Comparison of ENCODE assay signal across 1 cellular context in the genomic region with DNA sequence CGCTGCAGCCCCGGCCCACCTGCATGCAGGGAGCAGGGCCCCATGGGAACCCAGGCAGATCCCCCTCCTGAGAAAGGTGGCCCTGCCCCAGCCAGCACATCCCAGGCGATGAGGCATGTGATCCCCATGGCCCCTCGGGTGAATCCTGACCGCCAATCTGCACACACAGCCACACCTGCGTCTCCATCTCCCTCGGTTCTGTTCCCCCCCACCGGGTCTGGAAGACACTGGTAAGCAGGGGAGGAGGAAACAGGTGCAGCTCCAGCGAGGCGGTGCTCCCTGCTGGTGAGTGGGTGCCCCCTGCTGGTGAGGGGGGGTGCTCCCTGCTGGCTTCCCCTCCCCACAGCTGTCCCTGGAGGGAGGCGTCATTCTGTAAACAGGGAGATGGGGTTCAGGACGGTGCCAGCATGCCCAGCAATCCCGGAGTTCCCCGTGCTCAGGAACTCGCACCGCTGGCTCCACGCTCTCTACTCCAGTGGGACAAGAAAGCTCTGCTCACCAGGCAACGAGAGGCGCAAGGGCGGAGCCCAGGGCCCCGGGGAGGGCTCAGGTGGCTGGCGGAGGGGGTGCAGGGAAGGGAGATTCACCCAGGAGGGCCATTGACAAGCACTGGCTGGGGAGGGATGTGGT.
TF ChIP-seq lines count a peak whose summit lies in the region.

No MANE protein-coding gene starts in this region.

TF ChIP-seq in K562, 482 proteins besides CTCF, POLR2A, EP300 and RAD21 (continued from another document and continues in another):
- TF ChIP-seq, protein P1, sequence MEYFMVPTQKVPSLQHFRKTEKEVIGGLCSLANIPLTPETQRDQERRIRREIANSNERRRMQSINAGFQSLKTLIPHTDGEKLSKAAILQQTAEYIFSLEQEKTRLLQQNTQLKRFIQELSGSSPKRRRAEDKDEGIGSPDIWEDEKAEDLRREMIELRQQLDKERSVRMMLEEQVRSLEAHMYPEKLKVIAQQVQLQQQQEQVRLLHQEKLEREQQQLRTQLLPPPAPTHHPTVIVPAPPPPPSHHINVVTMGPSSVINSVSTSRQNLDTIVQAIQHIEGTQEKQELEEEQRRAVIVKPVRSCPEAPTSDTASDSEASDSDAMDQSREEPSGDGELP (CRISPR knock-in tag; IDR thresholded peaks at IDR 0.05; ENCODE audit: borderline replicate concordance), result peak; percentile 95
- TF ChIP-seq STAG1 (CRISPR knock-in tag; IDR thresholded peaks at IDR 0.05; ENCODE audit: borderline replicate concordance), result peak; percentile 96
- TF ChIP-seq TAF15 (IDR thresholded peaks at IDR 0.05; ENCODE audit: low read depth, low read length), result 0 out of 2 replicates have a peak, but pooled peaks have one; percentile 60
- no peak for TF ChIP-seq ZC3H4 (CRISPR knock-in tag; IDR thresholded peaks at IDR 0.05; ENCODE audit: borderline replicate concordance)
- TF ChIP-seq, protein P2, sequence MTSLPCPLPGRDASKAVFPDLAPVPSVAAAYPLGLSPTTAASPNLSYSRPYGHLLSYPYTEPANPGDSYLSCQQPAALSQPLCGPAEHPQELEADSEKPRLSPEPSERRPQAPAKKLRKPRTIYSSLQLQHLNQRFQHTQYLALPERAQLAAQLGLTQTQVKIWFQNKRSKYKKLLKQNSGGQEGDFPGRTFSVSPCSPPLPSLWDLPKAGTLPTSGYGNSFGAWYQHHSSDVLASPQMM (CRISPR knock-in tag; IDR thresholded peaks at IDR 0.05), result no peak
- no peak for TF ChIP-seq BRCA1 (IDR thresholded peaks at IDR 0.05)
- TF ChIP-seq BRCA1 (CRISPR knock-in tag; IDR thresholded peaks at IDR 0.05), result no peak
- peak; percentile 59 to 64; a peak in 2 of 4 replicates for TF ChIP-seq FOXK2 (conservative IDR thresholded peaks at IDR 0.05 in 1 of 2, IDR thresholded peaks at IDR 0.05 in 1 of 2; ENCODE audit: low read depth in 2 of 2)
- no peak for TF ChIP-seq DIDO1 (tag; IDR thresholded peaks at IDR 0.05; ENCODE audit: low read depth)
- TF ChIP-seq, protein P3, sequence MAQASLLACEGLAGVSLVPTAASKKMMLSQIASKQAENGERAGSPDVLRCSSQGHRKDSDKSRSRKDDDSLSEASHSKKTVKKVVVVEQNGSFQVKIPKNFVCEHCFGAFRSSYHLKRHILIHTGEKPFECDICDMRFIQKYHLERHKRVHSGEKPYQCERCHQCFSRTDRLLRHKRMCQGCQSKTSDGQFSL (CRISPR knock-in tag; IDR thresholded peaks at IDR 0.05), result peak; percentile 97
- TF ChIP-seq, protein P3 (tag; IDR thresholded peaks at IDR 0.05), result peak in 1 of 2 experiments; percentile 89; a peak in 2 of 4 replicates
- peak; percentile 42; the same call in 1 of the 2 replicates for TF ChIP-seq KLF16 (IDR thresholded peaks at IDR 0.05)
- TF ChIP-seq PTRF (tag; IDR thresholded peaks at IDR 0.05), result no peak
- no peak for TF ChIP-seq ZNF217 (CRISPR knock-in tag; IDR thresholded peaks at IDR 0.05)
- TF ChIP-seq, protein P4, sequence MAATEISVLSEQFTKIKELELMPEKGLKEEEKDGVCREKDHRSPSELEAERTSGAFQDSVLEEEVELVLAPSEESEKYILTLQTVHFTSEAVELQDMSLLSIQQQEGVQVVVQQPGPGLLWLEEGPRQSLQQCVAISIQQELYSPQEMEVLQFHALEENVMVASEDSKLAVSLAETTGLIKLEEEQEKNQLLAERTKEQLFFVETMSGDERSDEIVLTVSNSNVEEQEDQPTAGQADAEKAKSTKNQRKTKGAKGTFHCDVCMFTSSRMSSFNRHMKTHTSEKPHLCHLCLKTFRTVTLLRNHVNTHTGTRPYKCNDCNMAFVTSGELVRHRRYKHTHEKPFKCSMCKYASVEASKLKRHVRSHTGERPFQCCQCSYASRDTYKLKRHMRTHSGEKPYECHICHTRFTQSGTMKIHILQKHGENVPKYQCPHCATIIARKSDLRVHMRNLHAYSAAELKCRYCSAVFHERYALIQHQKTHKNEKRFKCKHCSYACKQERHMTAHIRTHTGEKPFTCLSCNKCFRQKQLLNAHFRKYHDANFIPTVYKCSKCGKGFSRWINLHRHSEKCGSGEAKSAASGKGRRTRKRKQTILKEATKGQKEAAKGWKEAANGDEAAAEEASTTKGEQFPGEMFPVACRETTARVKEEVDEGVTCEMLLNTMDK (IDR thresholded peaks at IDR 0.05; ENCODE audit: borderline replicate concordance, insufficient read depth, low read depth, low read length, poor library complexity, severe bottlenecking), result peak; percentile 38
- TF ChIP-seq, protein P5, sequence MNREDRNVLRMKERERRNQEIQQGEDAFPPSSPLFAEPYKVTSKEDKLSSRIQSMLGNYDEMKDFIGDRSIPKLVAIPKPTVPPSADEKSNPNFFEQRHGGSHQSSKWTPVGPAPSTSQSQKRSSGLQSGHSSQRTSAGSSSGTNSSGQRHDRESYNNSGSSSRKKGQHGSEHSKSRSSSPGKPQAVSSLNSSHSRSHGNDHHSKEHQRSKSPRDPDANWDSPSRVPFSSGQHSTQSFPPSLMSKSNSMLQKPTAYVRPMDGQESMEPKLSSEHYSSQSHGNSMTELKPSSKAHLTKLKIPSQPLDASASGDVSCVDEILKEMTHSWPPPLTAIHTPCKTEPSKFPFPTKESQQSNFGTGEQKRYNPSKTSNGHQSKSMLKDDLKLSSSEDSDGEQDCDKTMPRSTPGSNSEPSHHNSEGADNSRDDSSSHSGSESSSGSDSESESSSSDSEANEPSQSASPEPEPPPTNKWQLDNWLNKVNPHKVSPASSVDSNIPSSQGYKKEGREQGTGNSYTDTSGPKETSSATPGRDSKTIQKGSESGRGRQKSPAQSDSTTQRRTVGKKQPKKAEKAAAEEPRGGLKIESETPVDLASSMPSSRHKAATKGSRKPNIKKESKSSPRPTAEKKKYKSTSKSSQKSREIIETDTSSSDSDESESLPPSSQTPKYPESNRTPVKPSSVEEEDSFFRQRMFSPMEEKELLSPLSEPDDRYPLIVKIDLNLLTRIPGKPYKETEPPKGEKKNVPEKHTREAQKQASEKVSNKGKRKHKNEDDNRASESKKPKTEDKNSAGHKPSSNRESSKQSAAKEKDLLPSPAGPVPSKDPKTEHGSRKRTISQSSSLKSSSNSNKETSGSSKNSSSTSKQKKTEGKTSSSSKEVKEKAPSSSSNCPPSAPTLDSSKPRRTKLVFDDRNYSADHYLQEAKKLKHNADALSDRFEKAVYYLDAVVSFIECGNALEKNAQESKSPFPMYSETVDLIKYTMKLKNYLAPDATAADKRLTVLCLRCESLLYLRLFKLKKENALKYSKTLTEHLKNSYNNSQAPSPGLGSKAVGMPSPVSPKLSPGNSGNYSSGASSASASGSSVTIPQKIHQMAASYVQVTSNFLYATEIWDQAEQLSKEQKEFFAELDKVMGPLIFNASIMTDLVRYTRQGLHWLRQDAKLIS (CRISPR knock-in tag; IDR thresholded peaks at IDR 0.05), result no peak
- TF ChIP-seq KDM5B (IDR thresholded peaks at IDR 0.05; ENCODE audit: insufficient replicate concordance, low read depth, low read length), result no peak
- TF ChIP-seq ATF7 (IDR thresholded peaks at IDR 0.05), result peak; percentile 33; the same call in 1 of the 2 replicates
- TF ChIP-seq ZKSCAN1 (IDR thresholded peaks at IDR 0.05; ENCODE audit: low read depth, low read length), result no peak
- TF ChIP-seq, protein P6, sequence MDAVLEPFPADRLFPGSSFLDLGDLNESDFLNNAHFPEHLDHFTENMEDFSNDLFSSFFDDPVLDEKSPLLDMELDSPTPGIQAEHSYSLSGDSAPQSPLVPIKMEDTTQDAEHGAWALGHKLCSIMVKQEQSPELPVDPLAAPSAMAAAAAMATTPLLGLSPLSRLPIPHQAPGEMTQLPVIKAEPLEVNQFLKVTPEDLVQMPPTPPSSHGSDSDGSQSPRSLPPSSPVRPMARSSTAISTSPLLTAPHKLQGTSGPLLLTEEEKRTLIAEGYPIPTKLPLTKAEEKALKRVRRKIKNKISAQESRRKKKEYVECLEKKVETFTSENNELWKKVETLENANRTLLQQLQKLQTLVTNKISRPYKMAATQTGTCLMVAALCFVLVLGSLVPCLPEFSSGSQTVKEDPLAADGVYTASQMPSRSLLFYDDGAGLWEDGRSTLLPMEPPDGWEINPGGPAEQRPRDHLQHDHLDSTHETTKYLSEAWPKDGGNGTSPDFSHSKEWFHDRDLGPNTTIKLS (IDR thresholded peaks at IDR 0.05; ENCODE audit: borderline replicate concordance, low read depth), result no peak
- 0 out of 2 replicates have a peak, but pooled peaks have one; percentile 22 for TF ChIP-seq TCF7 (IDR thresholded peaks at IDR 0.05; ENCODE audit: borderline replicate concordance)
- TF ChIP-seq, protein P7, sequence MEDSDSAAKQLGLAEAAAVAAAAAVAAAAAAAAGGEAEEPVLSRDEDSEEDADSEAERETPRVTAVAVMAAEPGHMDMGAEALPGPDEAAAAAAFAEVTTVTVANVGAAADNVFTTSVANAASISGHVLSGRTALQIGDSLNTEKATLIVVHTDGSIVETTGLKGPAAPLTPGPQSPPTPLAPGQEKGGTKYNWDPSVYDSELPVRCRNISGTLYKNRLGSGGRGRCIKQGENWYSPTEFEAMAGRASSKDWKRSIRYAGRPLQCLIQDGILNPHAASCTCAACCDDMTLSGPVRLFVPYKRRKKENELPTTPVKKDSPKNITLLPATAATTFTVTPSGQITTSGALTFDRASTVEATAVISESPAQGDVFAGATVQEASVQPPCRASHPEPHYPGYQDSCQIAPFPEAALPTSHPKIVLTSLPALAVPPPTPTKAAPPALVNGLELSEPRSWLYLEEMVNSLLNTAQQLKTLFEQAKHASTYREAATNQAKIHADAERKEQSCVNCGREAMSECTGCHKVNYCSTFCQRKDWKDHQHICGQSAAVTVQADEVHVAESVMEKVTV (CRISPR knock-in tag; IDR thresholded peaks at IDR 0.05), result peak; percentile 87
- TF ChIP-seq, protein P8, sequence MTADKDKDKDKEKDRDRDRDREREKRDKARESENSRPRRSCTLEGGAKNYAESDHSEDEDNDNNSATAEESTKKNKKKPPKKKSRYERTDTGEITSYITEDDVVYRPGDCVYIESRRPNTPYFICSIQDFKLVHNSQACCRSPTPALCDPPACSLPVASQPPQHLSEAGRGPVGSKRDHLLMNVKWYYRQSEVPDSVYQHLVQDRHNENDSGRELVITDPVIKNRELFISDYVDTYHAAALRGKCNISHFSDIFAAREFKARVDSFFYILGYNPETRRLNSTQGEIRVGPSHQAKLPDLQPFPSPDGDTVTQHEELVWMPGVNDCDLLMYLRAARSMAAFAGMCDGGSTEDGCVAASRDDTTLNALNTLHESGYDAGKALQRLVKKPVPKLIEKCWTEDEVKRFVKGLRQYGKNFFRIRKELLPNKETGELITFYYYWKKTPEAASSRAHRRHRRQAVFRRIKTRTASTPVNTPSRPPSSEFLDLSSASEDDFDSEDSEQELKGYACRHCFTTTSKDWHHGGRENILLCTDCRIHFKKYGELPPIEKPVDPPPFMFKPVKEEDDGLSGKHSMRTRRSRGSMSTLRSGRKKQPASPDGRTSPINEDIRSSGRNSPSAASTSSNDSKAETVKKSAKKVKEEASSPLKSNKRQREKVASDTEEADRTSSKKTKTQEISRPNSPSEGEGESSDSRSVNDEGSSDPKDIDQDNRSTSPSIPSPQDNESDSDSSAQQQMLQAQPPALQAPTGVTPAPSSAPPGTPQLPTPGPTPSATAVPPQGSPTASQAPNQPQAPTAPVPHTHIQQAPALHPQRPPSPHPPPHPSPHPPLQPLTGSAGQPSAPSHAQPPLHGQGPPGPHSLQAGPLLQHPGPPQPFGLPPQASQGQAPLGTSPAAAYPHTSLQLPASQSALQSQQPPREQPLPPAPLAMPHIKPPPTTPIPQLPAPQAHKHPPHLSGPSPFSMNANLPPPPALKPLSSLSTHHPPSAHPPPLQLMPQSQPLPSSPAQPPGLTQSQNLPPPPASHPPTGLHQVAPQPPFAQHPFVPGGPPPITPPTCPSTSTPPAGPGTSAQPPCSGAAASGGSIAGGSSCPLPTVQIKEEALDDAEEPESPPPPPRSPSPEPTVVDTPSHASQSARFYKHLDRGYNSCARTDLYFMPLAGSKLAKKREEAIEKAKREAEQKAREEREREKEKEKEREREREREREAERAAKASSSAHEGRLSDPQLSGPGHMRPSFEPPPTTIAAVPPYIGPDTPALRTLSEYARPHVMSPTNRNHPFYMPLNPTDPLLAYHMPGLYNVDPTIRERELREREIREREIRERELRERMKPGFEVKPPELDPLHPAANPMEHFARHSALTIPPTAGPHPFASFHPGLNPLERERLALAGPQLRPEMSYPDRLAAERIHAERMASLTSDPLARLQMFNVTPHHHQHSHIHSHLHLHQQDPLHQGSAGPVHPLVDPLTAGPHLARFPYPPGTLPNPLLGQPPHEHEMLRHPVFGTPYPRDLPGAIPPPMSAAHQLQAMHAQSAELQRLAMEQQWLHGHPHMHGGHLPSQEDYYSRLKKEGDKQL (CRISPR knock-in tag; IDR thresholded peaks at IDR 0.05; ENCODE audit: borderline replicate concordance), result no peak
- TF ChIP-seq NR2F6 (CRISPR knock-in tag; IDR thresholded peaks at IDR 0.05), result no peak
- TF ChIP-seq FOS (IDR thresholded peaks at IDR 0.05; ENCODE audit: extremely low read depth, insufficient read length), result no peak
- TF ChIP-seq RUNX1 (IDR thresholded peaks at IDR 0.05; ENCODE audit: low read depth), result 0 out of 2 replicates have a peak, but pooled peaks have one; percentile 44
- TF ChIP-seq JUN (IDR thresholded peaks at IDR 0.05; ENCODE audit: borderline replicate concordance, low read depth, low read length), result no peak
- 0 out of 2 replicates have a peak, but pooled peaks have one; percentile 36 for TF ChIP-seq JUN (CRISPR knock-in tag; IDR thresholded peaks at IDR 0.05; ENCODE audit: borderline replicate concordance)
- TF ChIP-seq NFIC (IDR thresholded peaks at IDR 0.05), result no peak
- 0 out of 2 replicates have a peak, but pooled peaks have one; percentile 34 for TF ChIP-seq CREM (IDR thresholded peaks at IDR 0.05; ENCODE audit: low read depth)
- peak; percentile 72 for TF ChIP-seq CTBP1 (IDR thresholded peaks at IDR 0.05; ENCODE audit: borderline replicate concordance)
- TF ChIP-seq RB1 (IDR thresholded peaks at IDR 0.05; ENCODE audit: low read depth), result peak; percentile 88
- TF ChIP-seq, protein P9, sequence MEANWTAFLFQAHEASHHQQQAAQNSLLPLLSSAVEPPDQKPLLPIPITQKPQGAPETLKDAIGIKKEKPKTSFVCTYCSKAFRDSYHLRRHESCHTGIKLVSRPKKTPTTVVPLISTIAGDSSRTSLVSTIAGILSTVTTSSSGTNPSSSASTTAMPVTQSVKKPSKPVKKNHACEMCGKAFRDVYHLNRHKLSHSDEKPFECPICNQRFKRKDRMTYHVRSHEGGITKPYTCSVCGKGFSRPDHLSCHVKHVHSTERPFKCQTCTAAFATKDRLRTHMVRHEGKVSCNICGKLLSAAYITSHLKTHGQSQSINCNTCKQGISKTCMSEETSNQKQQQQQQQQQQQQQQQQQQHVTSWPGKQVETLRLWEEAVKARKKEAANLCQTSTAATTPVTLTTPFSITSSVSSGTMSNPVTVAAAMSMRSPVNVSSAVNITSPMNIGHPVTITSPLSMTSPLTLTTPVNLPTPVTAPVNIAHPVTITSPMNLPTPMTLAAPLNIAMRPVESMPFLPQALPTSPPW (CRISPR knock-in tag; IDR thresholded peaks at IDR 0.05), result peak; percentile 78
- TF ChIP-seq RCOR1 (IDR thresholded peaks at IDR 0.05; ENCODE audit: borderline replicate concordance in 1 of 2, low read depth in 2 of 2, low read length in 2 of 2), result 0 out of 4 replicates have a peak, but pooled peaks of 1 of the 2 experiments have one; percentile 14
